8 cellular contexts compared by ENCODE assay signal in the genomic region with DNA sequence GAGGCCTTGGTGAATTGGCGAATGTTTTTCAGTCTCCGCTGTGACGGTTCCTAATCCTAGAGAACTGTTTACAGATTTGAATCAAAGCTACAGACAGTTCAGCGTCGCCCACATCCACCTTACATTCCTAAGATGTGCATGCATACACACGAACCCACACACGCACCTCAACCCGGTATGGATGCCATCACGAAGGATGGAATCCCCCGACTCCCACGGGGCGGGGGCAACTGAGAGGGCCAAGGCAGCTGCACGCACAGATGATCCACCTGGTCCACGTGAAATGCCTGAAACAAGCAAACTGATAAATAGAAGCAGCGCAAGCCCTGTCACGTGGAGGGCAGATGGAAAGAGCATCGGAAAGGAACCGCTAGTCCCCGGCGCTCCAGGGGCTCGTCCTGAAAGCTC. TPM values are rescaled to one million over a fixed set of nuclear protein-coding genes. Genes with fewer than 3 reads are reported as not detected.
DNase-seq lines count a peak whose midpoint lies in the region; ATAC-seq and TF ChIP-seq lines count a peak whose summit lies in the region.

No MANE protein-coding gene starts in this region.

- POLR2A ChIA-PET in HEK293T (lab: Yijun Ruan, JAX): interaction anchor here (1.4 kb wide), 1 partner anchor 11 kb away, joined by 9 read pairs; no protein-coding TSS in a partner anchor
- POLR2A ChIA-PET in activated CD8-positive, alpha-beta T cell treated with anti-CD3 and anti-CD28 coated beads for 36 hours (lab: Charles Lee): interaction anchor here (0.8 to 3.3 kb wide), 9 partner anchors 8 to 533 kb away, joined by 3 to 15 read pairs (median 5); a partner anchor contains a TSS

- H3K9ac ChIP-seq in endocrine pancreas (ENCODE audit: control insufficient read depth, insufficient read depth, low read length) (peak overlapping the region; percentile 76), stomach smooth muscle (ENCODE audit: low read length in 2 of 2) (peak overlapping the region; percentile 87 to 90)

- H3K36me3 ChIP-seq in endocrine pancreas (ENCODE audit: control insufficient read depth, insufficient read depth, low read length) (no peaks in the 10 kb centered on the region), stomach smooth muscle (ENCODE audit: control insufficient read depth in 2 of 2, insufficient read depth in 2 of 2, low read length in 2 of 2) (peaks cover 3 to 4% of the 10 kb centered on the region in 2 donors)

- no peak for TF ChIP-seq POLR2A in GM18505 (IDR thresholded peaks at IDR 0.05; ENCODE audit: borderline replicate concordance, extremely low read depth, insufficient read depth, insufficient read length)

- TF ChIP-seq CTCF in activated CD8-positive, alpha-beta T cell treated with anti-CD3 and anti-CD28 coated beads for 36 hours (IDR thresholded peaks at IDR 0.05): no peak
- TF ChIP-seq CTCF in natural killer cell (IDR thresholded peaks at IDR 0.05): no peak

- H3K4me3 Mint-ChIP-seq in activated CD8-positive, alpha-beta T cell treated with anti-CD3 and anti-CD28 coated beads for 36 hours: peak overlapping the region; percentile 97
- H3K4me3 Mint-ChIP-seq in natural killer cell: peak overlapping the region; percentile 92

- CTCF ChIA-PET in HEK293T (lab: Yijun Ruan, JAX): no interaction called here
- CTCF ChIA-PET in activated CD8-positive, alpha-beta T cell treated with anti-CD3 and anti-CD28 coated beads for 36 hours (lab: Charles Lee): interaction anchor here (0.9 to 3.8 kb wide), 8 partner anchors 11 to 250 kb away, joined by 3 to 28 read pairs (median 6); no protein-coding TSS in a partner anchor

- H3K27ac Mint-ChIP-seq in activated CD8-positive, alpha-beta T cell treated with anti-CD3 and anti-CD28 coated beads for 36 hours: peak overlapping the region; percentile 93
- peak overlapping the region; percentile 74 to 80 for H3K27ac Mint-ChIP-seq in natural killer cell

- H3K9me3 Mint-ChIP-seq in activated CD8-positive, alpha-beta T cell treated with anti-CD3 and anti-CD28 coated beads for 36 hours: no peaks in the 10 kb centered on the region
- no peaks in the 10 kb centered on the region for H3K9me3 Mint-ChIP-seq in natural killer cell

- H3K4me1 ChIP-seq in endocrine pancreas (ENCODE audit: control insufficient read depth, insufficient read depth, low read length) (peaks cover 6% of the 10 kb centered on the region), stomach smooth muscle (ENCODE audit: control insufficient read depth, insufficient read depth, low read length) (peaks cover 5% of the 10 kb centered on the region)

- H3K27me3 ChIP-seq in endocrine pancreas (ENCODE audit: control insufficient read depth, insufficient read depth, low read length) (no peaks in the 10 kb centered on the region), stomach smooth muscle (ENCODE audit: control insufficient read depth in 1 of 2, insufficient read depth in 2 of 2, low read length in 2 of 2) (no peaks in the 10 kb centered on the region)

- H3K9me3 ChIP-seq in endocrine pancreas (ENCODE audit: control insufficient read depth, low read length) (no peaks in the 10 kb centered on the region), stomach smooth muscle (ENCODE audit: control insufficient read depth in 2 of 2, low read length in 2 of 2) (no peaks in the 10 kb centered on the region)

- intact Hi-C loops in activated CD8-positive, alpha-beta T cell treated with anti-CD3 and anti-CD28 coated beads for 36 hours (cut with micrococcal nuclease): loop anchor here (2.0 kb wide), 2 partner anchors 56 to 76 kb away; no protein-coding TSS in a partner anchor
- intact Hi-C loops in natural killer cell (cut with micrococcal nuclease): loop anchor here (2.0 kb wide), 2 partner anchors 56 to 246 kb away; no protein-coding TSS in a partner anchor

- peak overlapping the region; percentile 87 for H3K27ac ChIP-seq in stomach smooth muscle (ENCODE audit: low read length)

- peak; percentile 19 for DNase-seq in HEK293T (ENCODE audit: extremely low spot score)
- peak; percentile 46 for DNase-seq in NAMALWA (ENCODE audit: low spot score)
- DNase-seq in activated CD8-positive, alpha-beta T cell treated with anti-CD3 and anti-CD28 coated beads for 36 hours: peak; percentile 75
- DNase-seq in natural killer cell: no peak
- DNase-seq in islet precursor cell: no peak

- peak; percentile 44 for ATAC-seq in GM18505 (IDR thresholded peaks at IDR 0.05; ENCODE audit: unreplicated experiment)
- peak; percentile 60 for ATAC-seq in activated CD8-positive, alpha-beta T cell treated with anti-CD3 and anti-CD28 coated beads for 36 hours
- ATAC-seq in natural killer cell: peak; percentile 52 to 57 (median 55)

- H3K4me1 Mint-ChIP-seq in activated CD8-positive, alpha-beta T cell treated with anti-CD3 and anti-CD28 coated beads for 36 hours (ENCODE audit: low read depth): peaks cover 22% of the 10 kb centered on the region
- H3K4me1 Mint-ChIP-seq in natural killer cell: peaks cover 29 to 30% of the 10 kb centered on the region in 2 donors

- H3K27me3 Mint-ChIP-seq in activated CD8-positive, alpha-beta T cell treated with anti-CD3 and anti-CD28 coated beads for 36 hours: no peaks in the 10 kb centered on the region
- no peaks in the 10 kb centered on the region for H3K27me3 Mint-ChIP-seq in natural killer cell (ENCODE audit: low read depth in 2 of 2)

- peaks cover 18% of the 10 kb centered on the region for H3K36me3 Mint-ChIP-seq in activated CD8-positive, alpha-beta T cell treated with anti-CD3 and anti-CD28 coated beads for 36 hours (ENCODE audit: low read depth)
- no peaks in the 10 kb centered on the region for H3K36me3 Mint-ChIP-seq in natural killer cell

- H3K4me3 ChIP-seq in endocrine pancreas (ENCODE audit: control insufficient read depth, insufficient read depth, low read length) (peak overlapping the region; percentile 90), stomach smooth muscle (ENCODE audit: low read length in 2 of 2) (peak overlapping the region; percentile 94 to 98)

TF ChIP-seq in HEK293T, 16 proteins besides CTCF, POLR2A, EP300 and RAD21:
- TF ChIP-seq TARDBP (IDR thresholded peaks at IDR 0.05) (no peak), L3MBTL2 (conservative IDR thresholded peaks at IDR 0.05) (peak; percentile 56)

RNA-seq across cellular contexts. Expression of a gene that starts 0.4 kb away (rescaled TPM):
- total RNA-seq in activated CD8-positive, alpha-beta T cell treated with anti-CD3 and anti-CD28 coated beads for 36 hours: 10 to 100 TPM; 14.6 to 15.9 TPM
- total RNA-seq in natural killer cell: 10 to 100 TPM; 22.5 to 32.9 (median 24.1) TPM

Comparison
In these comparisons a context has a peak if more than half of its experiments do, and no peak if none do; other contexts are left out.
1. DNase-seq: peak in HEK293T (single experiment), NAMALWA (single experiment) and activated CD8-positive, alpha-beta T cell treated with anti-CD3 and anti-CD28 coated beads for 36 hours (single experiment); none in natural killer cell (single experiment) and islet precursor cell (single experiment).
2. Peak in every context shown above with its lines, with median percentiles within 50 percentile points of each other: ATAC-seq.